8 cellular contexts compared by ENCODE assay signal in the genomic region with DNA sequence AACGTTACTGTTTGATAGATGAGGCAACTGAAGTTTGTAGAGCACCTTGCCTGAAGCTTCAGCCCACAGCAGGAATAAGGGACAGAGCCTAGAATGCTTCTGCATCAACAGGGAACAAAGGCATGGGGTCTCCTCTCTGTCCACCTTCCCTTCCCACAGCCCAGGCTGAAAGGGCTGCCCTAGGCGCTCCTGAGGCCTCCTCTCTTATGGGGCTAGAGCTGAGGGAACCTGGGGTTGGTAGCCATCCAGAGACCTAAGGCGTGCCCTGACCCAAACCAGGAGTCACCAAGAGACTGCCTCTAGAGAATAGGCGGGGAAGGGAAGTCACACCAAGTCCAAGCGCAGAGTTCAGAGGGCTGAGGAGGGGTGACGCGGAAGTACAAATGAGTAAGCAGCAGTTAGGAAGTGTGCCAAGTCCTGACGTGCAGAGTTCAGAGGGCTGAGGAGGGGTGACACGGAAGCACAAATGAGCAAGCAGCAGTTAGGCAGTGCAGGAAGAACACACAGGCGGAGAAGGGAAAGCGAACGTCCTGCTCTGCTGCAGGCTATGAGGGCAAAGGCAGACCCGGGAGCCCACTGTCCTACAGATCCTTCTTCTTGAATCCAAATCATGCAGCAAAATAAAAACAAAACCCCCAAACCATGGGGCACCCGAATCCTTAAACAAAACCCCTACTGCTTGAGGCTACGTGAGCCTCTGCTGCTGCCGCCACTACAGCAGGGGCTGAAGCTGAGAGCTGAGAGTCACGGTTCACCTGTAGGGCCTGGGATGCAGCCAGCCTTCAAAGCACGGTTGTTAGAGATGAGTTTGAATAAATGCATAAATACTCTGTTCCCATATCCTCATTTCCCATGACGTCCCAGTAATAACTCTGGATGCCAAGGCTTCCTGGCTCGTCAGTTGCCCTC. TPM values are rescaled to one million over a fixed set of nuclear protein-coding genes. Genes with fewer than 3 reads are reported as not detected.
DNase-seq lines count a peak whose midpoint lies in the region; ATAC-seq and TF ChIP-seq lines count a peak whose summit lies in the region.

No MANE protein-coding gene starts in this region.

- no peak for TF ChIP-seq POLR2A in ovary (IDR thresholded peaks at IDR 0.05)

- POLR2A ChIA-PET in PC-3 (lab: Charles Lee; ENCODE audit: unreplicated experiment), result interaction anchor here (0.5 to 0.6 kb wide), 2 partner anchors 17 to 176 kb away, joined by 3 to 16 read pairs; no protein-coding TSS in a partner anchor

- H2AFZ ChIP-seq in PC-3 (ENCODE audit: low read length), result no peak overlapping the region

- H3K4me3 ChIP-seq in GM12864 (ENCODE audit: low read depth, low read length) (peak overlapping the region; percentile 2), PC-3 (ENCODE audit: low read length) (peak overlapping the region; percentile 23; the same call in 1 of the 2 replicates), fibroblast of villous mesenchyme (ENCODE audit: low read depth, low read length) (peak overlapping the region; percentile 21), ovary (no peak overlapping the region)

- H3K27me3 ChIP-seq in PC-3 (ENCODE audit: low read length) (no peaks in the 10 kb centered on the region), ovary (no peaks in the 10 kb centered on the region)

- intact Hi-C loops in PC-3 (cut with micrococcal nuclease), result loop anchor here (2.0 kb wide), 1 partner anchor 15 kb away; a partner anchor contains a TSS
- intact Hi-C loops in ovary (cut with DNase I), result loop anchor here in 3 of 4 donors (2.0 to 5.0 kb wide), 2 partner anchors 173 to 259 kb away; no protein-coding TSS in a partner anchor

- TSS peak; percentile 14 for BruUV-seq in PC-3 (replicated peaks; lab: Mats Ljungman, UMichigan)

- no peaks in the 10 kb centered on the region for H4K20me1 ChIP-seq in PC-3 (ENCODE audit: low read length)

- H3K4me1 ChIP-seq in PC-3 (ENCODE audit: insufficient read depth, low read length) (peaks cover 39% of the 10 kb centered on the region), ovary (ENCODE audit: insufficient read depth) (peaks cover 15% of the 10 kb centered on the region)

- WGBS in ovary, 3 donors, result 27 to 34% (median 29%) methylated on average over 20 of the region's 20 CpGs

- peaks cover 37% of the 10 kb centered on the region for H3K79me2 ChIP-seq in PC-3 (ENCODE audit: low read length)

- DNase-seq in GM12864 (ENCODE audit: low read depth), result peak; percentile 94
- DNase-seq in PC-3, result peak; percentile 90
- DNase-seq in activated T-helper 1 cell treated with Interleukin-2 at 50 U/mL for 16 hours (ENCODE audit: low read depth), result peak; percentile 81
- DNase-seq in fibroblast of villous mesenchyme (ENCODE audit: low read depth), result peak; percentile 97
- peak; percentile 81 to 89 (median 88) for DNase-seq in ovary
- peak; percentile 17 for DNase-seq in superior temporal gyrus (ENCODE audit: extremely low spot score)
- no peak for DNase-seq in NCI-H2081 treated with DMSO at 0.1 percent for 48 hours (lab: John Stamatoyannopoulos, UW)

- H3K36me3 ChIP-seq in PC-3 (ENCODE audit: low read depth, low read length) (peaks cover under 1% of the 10 kb centered on the region), ovary (no peaks in the 10 kb centered on the region)

- H3F3A ChIP-seq in PC-3 (ENCODE audit: low read length, unreplicated experiment), result no peaks in the 10 kb centered on the region

- H3K9me2 ChIP-seq in PC-3 (replicated peaks; ENCODE audit: low read length), result no peaks in the 10 kb centered on the region

- H3K4me2 ChIP-seq in PC-3 (ENCODE audit: low read length), result peak overlapping the region; percentile 71

- H3K9me3 ChIP-seq in PC-3 (ENCODE audit: low read length) (no peaks in the 10 kb centered on the region), ovary (no peaks in the 10 kb centered on the region)

- peak overlapping the region; percentile 100 for H3K9ac ChIP-seq in PC-3 (ENCODE audit: low read length)

- TF ChIP-seq EP300 in ovary (IDR thresholded peaks at IDR 0.05), result no peak

- ATAC-seq in HG02885 (IDR thresholded peaks at IDR 0.05; ENCODE audit: poor library complexity, unreplicated experiment) (peak; percentile 40), PC-3 (peak; percentile 32)

- CTCF ChIA-PET in PC-3 (lab: Charles Lee), result no interaction called here

- H3K27ac ChIP-seq in PC-3 (ENCODE audit: low read length), result peak overlapping the region; percentile 89
- no peak overlapping the region for H3K27ac ChIP-seq in ovary

- TF ChIP-seq CTCF in GM12864 (IDR thresholded peaks at IDR 0.05; ENCODE audit: low read depth, low read length, missing control alignments), result no peak
- TF ChIP-seq CTCF in PC-3 (conservative IDR thresholded peaks at IDR 0.05; ENCODE audit: low read depth, low read length), result no peak
- no peak for TF ChIP-seq CTCF in fibroblast of villous mesenchyme (IDR thresholded peaks at IDR 0.05; ENCODE audit: insufficient read depth, low read depth, low read length)
- TF ChIP-seq CTCF in ovary (IDR thresholded peaks at IDR 0.05), result no peak

RNA-seq across cellular contexts. Expression of a gene that starts 2.7 kb away (rescaled TPM):
- total RNA-seq in PC-3 (2014; rRNA removed) (94.3 and 106 TPM in 2 replicates), fibroblast of villous mesenchyme (91.8 and 108 TPM in 2 replicates), ovary (100 to 1,000 TPM in 3 of 7 donors, 10 to 100 TPM in 4; 73.5 to 145 (median 96.0) TPM)
- 10 to 100 TPM; 48.9 to 76.7 TPM for polyA plus RNA-seq in ovary

RNA-seq across cellular contexts. Expression of a gene that starts 15.1 kb away (rescaled TPM):
- total RNA-seq in PC-3 (2014; rRNA removed), result 65.0 and 92.6 TPM in 2 replicates
- 69.5 and 82.5 TPM in 2 replicates for total RNA-seq in fibroblast of villous mesenchyme
- total RNA-seq in ovary, result 100 to 1,000 TPM in 5 of 7 donors, 10 to 100 TPM in 2; 56.1 to 188 (median 123) TPM
- 10 to 100 TPM; 52.1 to 68.5 TPM for polyA plus RNA-seq in ovary

RNA-seq across cellular contexts. Expression of a gene that starts 55.0 kb away (rescaled TPM):
- total RNA-seq in PC-3 (2014; rRNA removed) (3,236 and 3,323 TPM in 2 replicates), fibroblast of villous mesenchyme (1,832 and 2,350 TPM in 2 replicates), ovary (over 10,000 TPM in 2 of 7 donors, 1,000 to 10,000 TPM in 5; 4,259 to 21,366 (median 5,883) TPM)
- polyA plus RNA-seq in ovary, result over 10,000 TPM in 1 of 2 donors, 1,000 to 10,000 TPM in 1; 1,317 to 14,290 TPM
